Comparison of ENCODE assay signal across 8 cellular contexts in genomic region chr4:119559044-119559647, GRCh38.
DNase-seq lines count a peak whose midpoint lies in the region; ATAC-seq and TF ChIP-seq lines count a peak whose summit lies in the region.

No MANE protein-coding gene starts in this region.

- TF ChIP-seq CTCF in C4-2B (conservative IDR thresholded peaks at IDR 0.05) (peak; percentile 69), HCT116 (IDR thresholded peaks at IDR 0.05 in 2 of 3, conservative IDR thresholded peaks at IDR 0.05 in 1 of 3; ENCODE audit: borderline replicate concordance in 1 of 3, insufficient read depth in 1 of 3, low read depth in 2 of 3, low read length in 2 of 3) (peak; percentile 28 to 65 (median 51); a peak in 4 of 6 replicates), RWPE1 (conservative IDR thresholded peaks at IDR 0.05; ENCODE audit: low read depth) (peak; percentile 45), foreskin keratinocyte (conservative IDR thresholded peaks at IDR 0.05) (peak; percentile 72), suprapubic skin (IDR thresholded peaks at IDR 0.05) (peak; percentile 2 to 13)

- DNase-seq in HCT116 (ENCODE audit: low read depth, low spot score) (peak; percentile 12), RWPE1 (ENCODE audit: low spot score) (peak; percentile 21), foreskin keratinocyte (peak; percentile 8 to 35), suprapubic skin (ENCODE audit: low spot score in 2 of 2) (no peak), T-helper 9 cell (no peak)
- DNase-seq in stimulated activated CD8-positive, alpha-beta memory T cell treated with anti-CD3 and anti-CD28 coated beads, Interleukin-4, amount 100 ng/mL, for 48 hours = no peak

- ATAC-seq in HCT116 = peak; percentile 53; the same call in 1 of the 2 replicates
- ATAC-seq in foreskin keratinocyte = peak; percentile 57
- ATAC-seq in GM21360 (IDR thresholded peaks at IDR 0.05; ENCODE audit: unreplicated experiment) = no peak

- TF ChIP-seq EP300 in suprapubic skin (IDR thresholded peaks at IDR 0.05) = no peak

- H3K9ac ChIP-seq in HCT116 (ENCODE audit: low read length) = no peak overlapping the region

- RAD21 ChIA-PET in HCT116 (lab: Charles Lee; ENCODE audit: low non-redundant PET in 1 of 2, low total read pairs in 2 of 2, uncharacterized antibody in 2 of 2, unreplicated experiment in 2 of 2) = no interaction called here

- peaks cover 0 to 6% of the 10 kb centered on the region in 2 experiments; a peak in 2 of 4 replicates for H3K9me3 ChIP-seq in HCT116 (ENCODE audit: control insufficient read depth in 1 of 2, insufficient read depth in 1 of 2, low read depth in 1 of 2, low read length in 2 of 2)
- peaks cover 7% of the 10 kb centered on the region for H3K9me3 ChIP-seq in suprapubic skin

- H3K4me3 ChIP-seq in HCT116 (replicated peaks in 1 of 2; ENCODE audit: low read depth in 1 of 2, low read length in 2 of 2) = no peak overlapping the region
- no peak overlapping the region for H3K4me3 ChIP-seq in suprapubic skin

- CTCF ChIA-PET in HCT116 (lab: Charles Lee) = interaction anchor here (0.9 to 3.0 kb wide), 12 partner anchors 16 to 510 kb away, joined by 3 to 19 read pairs (median 3); partner anchors contain the start of gene PDE5A
- CTCF ChIA-PET in RWPE1 (lab: Yijun Ruan, JAX) = interaction anchor here (0.6 to 1.7 kb wide), 8 partner anchors 12 to 1565 kb away, joined by 3 to 6 read pairs (median 3); no protein-coding TSS in a partner anchor

- no peak overlapping the region for H3K4me2 ChIP-seq in HCT116 (ENCODE audit: low read length)

- TF ChIP-seq RAD21 in HCT116 (IDR thresholded peaks at IDR 0.05; ENCODE audit: low read depth) = peak; percentile 60

- H3K27ac ChIP-seq in C4-2B (no peak overlapping the region), HCT116 (ENCODE audit: low read depth, low read length) (no peak overlapping the region), RWPE1 (no peak overlapping the region), foreskin keratinocyte (no peak overlapping the region), suprapubic skin (no peak overlapping the region)

- H3K4me1 ChIP-seq in HCT116 (ENCODE audit: control insufficient read depth in 1 of 2, insufficient read depth in 2 of 2, low read length in 2 of 2) = no peaks in the 10 kb centered on the region
- no peaks in the 10 kb centered on the region for H3K4me1 ChIP-seq in foreskin keratinocyte
- H3K4me1 ChIP-seq in suprapubic skin = no peaks in the 10 kb centered on the region

- TF ChIP-seq POLR2A in HCT116 (IDR thresholded peaks at IDR 0.05; ENCODE audit: borderline replicate concordance, extremely low read depth, insufficient read depth, insufficient read length) = no peak
- TF ChIP-seq POLR2A in suprapubic skin (IDR thresholded peaks at IDR 0.05) = no peak

- H2AFZ ChIP-seq in HCT116 (ENCODE audit: low read depth, low read length, poor library complexity, severe bottlenecking) = no peak overlapping the region

- no peaks in the 10 kb centered on the region for H4K20me1 ChIP-seq in HCT116 (ENCODE audit: insufficient read depth)

- POLR2A ChIA-PET in HCT116 (lab: Charles Lee) (no interaction called here), RWPE1 (lab: Yijun Ruan, JAX; ENCODE audit: low non-redundant PET) (no interaction called here)

- no TSS peak for BruUV-seq in HCT116 (replicated peaks; lab: Mats Ljungman, UMichigan)

- intact Hi-C loops in HCT116 (cut with micrococcal nuclease) = loop anchor here (1.0 to 2.0 kb wide), 3 partner anchors 70 to 491 kb away; partner anchors contain the start of gene PDE5A

- no peaks in the 10 kb centered on the region for H3K36me3 ChIP-seq in HCT116 (ENCODE audit: control insufficient read depth in 1 of 2, insufficient read depth in 2 of 2, low read length in 2 of 2)
- H3K36me3 ChIP-seq in suprapubic skin = no peaks in the 10 kb centered on the region

- no peaks in the 10 kb centered on the region for H3K79me2 ChIP-seq in HCT116 (ENCODE audit: insufficient read depth, low read length)

- H3K27me3 ChIP-seq in HCT116 (ENCODE audit: insufficient read depth, low read length) = no peaks in the 10 kb centered on the region
- no peaks in the 10 kb centered on the region for H3K27me3 ChIP-seq in foreskin keratinocyte
- H3K27me3 ChIP-seq in suprapubic skin = no peaks in the 10 kb centered on the region

- no peaks in the 10 kb centered on the region for H3K9me2 ChIP-seq in HCT116 (ENCODE audit: insufficient read depth)

TF ChIP-seq in HCT116, 20 proteins besides CTCF, POLR2A, EP300 and RAD21:
- TF ChIP-seq FOSL1 (IDR thresholded peaks at IDR 0.05; ENCODE audit: low read depth) (no peak), SP1 (IDR thresholded peaks at IDR 0.05; ENCODE audit: low read depth) (no peak), SIN3A (IDR thresholded peaks at IDR 0.05; ENCODE audit: low read depth) (no peak), JUND (IDR thresholded peaks at IDR 0.05) (no peak)

Comparison
In these comparisons a context has a peak if more than half of its experiments do, and no peak if none do; other contexts are left out.
1. CTCF ChIP-seq: peak in every context shown above with its lines; median percentile 72 in foreskin keratinocyte; 69 in C4-2B; 51 in HCT116; 45 in RWPE1; 8 in suprapubic skin.
2. DNase-seq: peak in HCT116 (single experiment), RWPE1 (single experiment) and foreskin keratinocyte (2 of 2); none in suprapubic skin (0 of 2), stimulated activated CD8-positive, alpha-beta memory T cell treated with anti-CD3 and anti-CD28 coated beads, Interleukin-4, amount 100 ng/mL, for 48 hours (single experiment) and T-helper 9 cell (single experiment).